ENCODE assay signal across 22 cellular contexts in the genomic region with DNA sequence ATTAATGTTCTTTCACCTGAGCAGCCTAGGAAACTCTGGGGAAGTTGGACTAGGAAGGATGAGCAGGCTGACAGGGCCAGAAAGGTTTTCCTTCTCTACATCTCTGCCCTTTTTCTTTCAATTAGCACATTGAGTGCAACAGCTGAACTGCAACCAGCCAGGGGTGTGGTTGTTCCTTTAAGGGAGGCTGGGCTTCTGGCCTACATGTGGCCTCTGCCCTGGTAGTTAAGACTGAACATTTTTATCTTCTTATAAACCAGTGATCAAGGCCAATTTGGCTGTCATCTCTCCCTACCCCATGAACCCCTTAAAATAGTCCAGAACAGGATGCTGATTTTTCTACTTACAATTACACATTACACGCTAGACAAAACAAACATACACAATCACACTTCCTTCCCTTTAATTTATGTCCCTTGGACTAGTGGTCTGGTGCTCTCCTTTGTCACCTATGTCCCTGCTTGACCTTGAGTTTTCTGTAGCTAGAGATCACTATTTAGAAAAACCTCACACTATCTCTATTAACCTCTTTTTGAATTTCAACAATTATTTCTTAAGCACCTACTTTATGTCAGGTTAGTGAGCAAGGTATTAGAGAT.
DNase-seq lines count a peak whose midpoint lies in the region; ATAC-seq and TF ChIP-seq lines count a peak whose summit lies in the region.
"Had no signal": no experiment of that assay in that cellular context is flagged by ENCODE, and none has a peak within 500 bp of the region (broad histone marks: within the 10 kb centered on the region; RNA-seq: fewer than 3 reads in every experiment).

No MANE protein-coding gene starts in this region.

- no peaks in the 10 kb centered on the region for H3K9me3 Mint-ChIP-seq in endothelial cell (ENCODE audit: unreplicated experiment)
- H3K9me3 Mint-ChIP-seq in activated CD8-positive, alpha-beta T cell treated with anti-CD3 and anti-CD28 coated beads, Interleukin-2, amount 10 ng/mL, durations not matched to agents 7 days and 5 days (ENCODE audit: insufficient read depth), result no peaks in the 10 kb centered on the region
- H3K9me3 Mint-ChIP-seq: nephron; stimulated activated effector memory CD8-positive, alpha-beta T cell treated with anti-CD3 and anti-CD28 coated beads, Interleukin-12 subunit alpha, Interleukin-12 subunit beta, amount 100 ng/mL, for 72 hours had no signal

- no peaks in the 10 kb centered on the region for H3K27me3 ChIP-seq in subcutaneous abdominal adipose tissue (ENCODE audit: control insufficient read depth in 5 of 5, insufficient read depth in 4 of 5, low read length in 5 of 5)
- H3K27me3 ChIP-seq: pancreas had no signal

- no peak overlapping the region for H3K4me3 Mint-ChIP-seq in endothelial cell (ENCODE audit: unreplicated experiment)
- no peak overlapping the region for H3K4me3 Mint-ChIP-seq in activated CD8-positive, alpha-beta T cell treated with anti-CD3 and anti-CD28 coated beads, Interleukin-2, amount 10 ng/mL, durations not matched to agents 7 days and 5 days
- H3K4me3 Mint-ChIP-seq: nephron; stimulated activated effector memory CD8-positive, alpha-beta T cell treated with anti-CD3 and anti-CD28 coated beads, Interleukin-12 subunit alpha, Interleukin-12 subunit beta, amount 100 ng/mL, for 72 hours had no signal

- no peaks in the 10 kb centered on the region for H3K36me3 ChIP-seq in subcutaneous abdominal adipose tissue (ENCODE audit: control insufficient read depth in 5 of 5, insufficient read depth in 5 of 5, low read length in 5 of 5)
- H3K36me3 ChIP-seq: pancreas had no signal

- ATAC-seq in left colon, result peak; percentile 89
- ATAC-seq in activated CD8-positive, alpha-beta T cell treated with anti-CD3 and anti-CD28 coated beads, Interleukin-2, amount 10 ng/mL, durations not matched to agents 7 days and 5 days, result no peak
- ATAC-seq: GM12878; HCT116; stimulated activated effector memory CD8-positive, alpha-beta T cell treated with anti-CD3 and anti-CD28 coated beads, Interleukin-12 subunit alpha, Interleukin-12 subunit beta, amount 100 ng/mL, for 72 hours had no signal

- DNase-seq in OCI-M1 (lab: John Stamatoyannopoulos, UW), result peak; percentile 44
- peak; percentile 23 for DNase-seq in dermis blood vessel endothelial cell
- peak in 1 of 2 donors; percentile 31 for DNase-seq in left colon
- no peak for DNase-seq in endothelial cell (ENCODE audit: low spot score)
- no peak for DNase-seq in midbrain (lab: John Stamatoyannopoulos, UW)
- no peak for DNase-seq in activated CD8-positive, alpha-beta T cell treated with anti-CD3 and anti-CD28 coated beads, Interleukin-2, amount 10 ng/mL, durations not matched to agents 7 days and 5 days
- DNase-seq: activated naive CD4-positive, alpha-beta T cell treated with Interleukin-2 at 50 U/mL for 16 hours; activated T-cell treated with anti-CD3 and anti-CD28 coated beads, Interleukin-2, amount 50 U/mL, for 48 hours; DMS79; KG1; kidney; mesendoderm; MV-4-11; NCI-H187 treated with DMSO at 0.1 percent for 48 hours; NCI-H345; pancreas had no signal

- intact Hi-C loops in left colon (cut with DNase I, micrococcal nuclease), result no loop called here

- H3K9ac ChIP-seq in subcutaneous abdominal adipose tissue (ENCODE audit: low read length in 5 of 5), result peak overlapping the region in 3 of 5 donors; percentile 6 to 37 (median 31)

- peaks cover 5% of the 10 kb centered on the region for H3K36me3 Mint-ChIP-seq in endothelial cell (ENCODE audit: low read depth, unreplicated experiment)
- H3K36me3 Mint-ChIP-seq in activated CD8-positive, alpha-beta T cell treated with anti-CD3 and anti-CD28 coated beads, Interleukin-2, amount 10 ng/mL, durations not matched to agents 7 days and 5 days (ENCODE audit: low read depth), result no peaks in the 10 kb centered on the region
- H3K36me3 Mint-ChIP-seq: stimulated activated effector memory CD8-positive, alpha-beta T cell treated with anti-CD3 and anti-CD28 coated beads, Interleukin-12 subunit alpha, Interleukin-12 subunit beta, amount 100 ng/mL, for 72 hours had no signal

- H3K4me1 ChIP-seq in subcutaneous abdominal adipose tissue (ENCODE audit: control insufficient read depth in 5 of 5, insufficient read depth in 5 of 5, low read length in 5 of 5), result peaks cover 4 to 37% (median 25%) of the 10 kb centered on the region in 5 donors

- CTCF ChIA-PET in activated CD8-positive, alpha-beta T cell treated with anti-CD3 and anti-CD28 coated beads, Interleukin-2, amount 10 ng/mL, durations not matched to agents 7 days and 5 days (lab: Charles Lee), result no interaction called here

- no peaks in the 10 kb centered on the region for H3K9me3 ChIP-seq in subcutaneous abdominal adipose tissue (ENCODE audit: control insufficient read depth in 5 of 5, low read length in 5 of 5)
- H3K9me3 ChIP-seq: pancreas had no signal

- H3K27ac Mint-ChIP-seq in endothelial cell (ENCODE audit: unreplicated experiment), result no peak overlapping the region
- H3K27ac Mint-ChIP-seq in activated CD8-positive, alpha-beta T cell treated with anti-CD3 and anti-CD28 coated beads, Interleukin-2, amount 10 ng/mL, durations not matched to agents 7 days and 5 days, result no peak overlapping the region
- H3K27ac Mint-ChIP-seq: nephron; stimulated activated effector memory CD8-positive, alpha-beta T cell treated with anti-CD3 and anti-CD28 coated beads, Interleukin-12 subunit alpha, Interleukin-12 subunit beta, amount 100 ng/mL, for 72 hours had no signal

- H3K27me3 Mint-ChIP-seq in endothelial cell (ENCODE audit: unreplicated experiment), result no peaks in the 10 kb centered on the region
- H3K27me3 Mint-ChIP-seq in activated CD8-positive, alpha-beta T cell treated with anti-CD3 and anti-CD28 coated beads, Interleukin-2, amount 10 ng/mL, durations not matched to agents 7 days and 5 days (ENCODE audit: low read depth), result no peaks in the 10 kb centered on the region

- POLR2A ChIA-PET in activated CD8-positive, alpha-beta T cell treated with anti-CD3 and anti-CD28 coated beads, Interleukin-2, amount 10 ng/mL, durations not matched to agents 7 days and 5 days (lab: Charles Lee), result no interaction called here

- no peak for TF ChIP-seq CTCF in endothelial cell (IDR thresholded peaks at IDR 0.05; ENCODE audit: unreplicated experiment)

- H3K27ac ChIP-seq in subcutaneous abdominal adipose tissue (ENCODE audit: low read depth, low read length), result peak overlapping the region; percentile 38
- H3K27ac ChIP-seq: epithelial cell of prostate, pancreas had no signal

- no peaks in the 10 kb centered on the region for H3K4me1 Mint-ChIP-seq in endothelial cell (ENCODE audit: unreplicated experiment)
- no peaks in the 10 kb centered on the region for H3K4me1 Mint-ChIP-seq in activated CD8-positive, alpha-beta T cell treated with anti-CD3 and anti-CD28 coated beads, Interleukin-2, amount 10 ng/mL, durations not matched to agents 7 days and 5 days (ENCODE audit: low read depth)
- H3K4me1 Mint-ChIP-seq: stimulated activated effector memory CD8-positive, alpha-beta T cell treated with anti-CD3 and anti-CD28 coated beads, Interleukin-12 subunit alpha, Interleukin-12 subunit beta, amount 100 ng/mL, for 72 hours had no signal

- H3K4me3 ChIP-seq in subcutaneous abdominal adipose tissue (ENCODE audit: low read depth in 1 of 5, low read length in 5 of 5), result no peak overlapping the region
- H3K4me3 ChIP-seq: GM12878, pancreas had no signal

Comparison
In these comparisons a context has a peak if more than half of its experiments do, and no peak if none do; other contexts are left out.
1. DNase-seq: peak in OCI-M1 (single experiment) and dermis blood vessel endothelial cell (single experiment); none in endothelial cell (single experiment), midbrain (single experiment) and activated CD8-positive, alpha-beta T cell treated with anti-CD3 and anti-CD28 coated beads, Interleukin-2, amount 10 ng/mL, durations not matched to agents 7 days and 5 days (single experiment).